23 cellular contexts compared by ENCODE assay signal in the genomic region with DNA sequence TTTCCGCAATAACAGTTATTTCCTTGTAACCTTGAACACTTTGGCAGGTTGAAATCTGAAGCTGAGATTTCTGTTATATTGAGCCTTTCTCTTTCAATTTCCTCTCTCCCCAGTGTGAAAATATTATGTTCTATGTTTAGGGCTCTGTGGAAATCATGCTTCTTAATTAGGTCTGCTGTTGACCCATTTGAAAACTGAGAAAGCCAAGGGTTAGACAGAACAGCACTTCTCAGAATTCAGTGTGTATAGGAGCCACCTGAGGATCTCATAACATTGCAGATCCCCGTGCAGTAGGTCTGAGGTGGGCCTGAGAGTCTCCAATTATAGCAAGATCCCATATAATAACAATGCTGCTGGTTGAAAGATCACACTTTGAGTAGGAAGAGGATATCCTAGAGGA.
"Had no signal": no experiment of that assay in that cellular context is flagged by ENCODE, and none has a peak within 500 bp of the region (broad histone marks: within the 10 kb centered on the region; RNA-seq: fewer than 3 reads in every experiment).

No MANE protein-coding gene starts in this region.

- ATAC-seq: gastrocnemius medialis, heart right ventricle, left cardiac atrium, left lung, left ventricle myocardium superior, lower lobe of right lung, mucosa of descending colon had no signal

- DNase-seq: dermis blood vessel endothelial cell; dorsolateral prefrontal cortex; effector CD4-positive, alpha-beta T cell; effector memory CD4-positive, alpha-beta T cell; foreskin fibroblast; foreskin melanocyte; gastrocnemius medialis; glutamatergic neuron; head of caudate nucleus; heart right ventricle; hippocampal formation; left cardiac atrium; left lung; left ventricle myocardium superior; lower lobe of right lung; mesenchymal stem cell; mucosa of descending colon; naive B cell had no signal

- H3K27ac ChIP-seq: coronary artery, dorsolateral prefrontal cortex, esophagus muscularis mucosa, gastrocnemius medialis, heart right ventricle, left lung, lower lobe of right lung had no signal

- H3K4me1 ChIP-seq: heart right ventricle, left lung, lower lobe of right lung had no signal

- H3K27me3 ChIP-seq: esophagus muscularis mucosa, gastrocnemius medialis, heart right ventricle, left lung had no signal

- H3K4me3 ChIP-seq: coronary artery, dorsolateral prefrontal cortex, esophagus muscularis mucosa, gastrocnemius medialis, heart right ventricle, left lung, lower lobe of right lung, mucosa of descending colon had no signal

- FAIRE-seq: endothelial cell of umbilical vein, islet of Langerhans, keratinocyte had no signal

- H3K9me3 ChIP-seq: esophagus muscularis mucosa, gastrocnemius medialis, heart right ventricle, left lung, lower lobe of right lung, mucosa of descending colon had no signal

- H3K36me3 ChIP-seq: esophagus muscularis mucosa, gastrocnemius medialis, heart right ventricle, left lung, lower lobe of right lung had no signal
